8 cellular contexts compared by ENCODE assay signal in the genomic region with DNA sequence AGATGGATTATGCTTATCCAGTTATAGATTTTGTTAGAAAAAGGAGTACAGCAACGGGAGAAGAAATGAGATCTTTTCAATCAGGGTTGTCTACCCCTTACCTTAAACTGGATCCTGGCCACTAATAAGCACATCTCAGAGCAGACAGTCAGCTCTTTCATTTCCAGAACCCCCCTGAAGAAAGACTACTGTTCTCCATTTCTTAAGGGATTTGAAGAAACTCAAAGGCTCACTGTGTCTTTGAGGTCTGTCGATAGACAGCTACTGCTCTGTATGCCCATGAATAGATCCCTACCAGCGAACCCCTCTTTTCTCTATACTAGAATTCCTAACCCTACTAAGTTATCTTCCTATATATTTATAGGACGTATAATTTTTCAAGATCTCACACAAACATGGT.
DNase-seq lines count a peak whose midpoint lies in the region; ATAC-seq and TF ChIP-seq lines count a peak whose summit lies in the region.

No MANE protein-coding gene starts in this region.

- H3K36me3 ChIP-seq in HUES6 (ENCODE audit: control insufficient read depth, insufficient read depth, low read length) (peaks cover 16% of the 10 kb centered on the region), muscle layer of colon (ENCODE audit: insufficient read depth, low read length) (no peaks in the 10 kb centered on the region)

- ATAC-seq in GM21360 (IDR thresholded peaks at IDR 0.05; ENCODE audit: unreplicated experiment), result no peak

- no peaks in the 10 kb centered on the region for H3K27me3 ChIP-seq in HUES6 (ENCODE audit: control insufficient read depth, insufficient read depth, low read length)
- no peaks in the 10 kb centered on the region for H3K27me3 ChIP-seq in muscle layer of colon (ENCODE audit: control insufficient read depth in 1 of 2, insufficient read depth in 2 of 2, low read length in 2 of 2)

- H3K9me3 ChIP-seq in HUES6 (ENCODE audit: control insufficient read depth, insufficient read depth, low read depth, low read length) (peaks cover 12% of the 10 kb centered on the region), muscle layer of colon (ENCODE audit: low read length) (no peaks in the 10 kb centered on the region)

- H3K4me3 ChIP-seq in AG09309 (ENCODE audit: control insufficient read depth, low read depth, low read length), result peak overlapping the region; percentile 93
- peak overlapping the region; percentile 80 for H3K4me3 ChIP-seq in HUES6 (ENCODE audit: low read depth, low read length)
- peak overlapping the region; percentile 30 to 79 for H3K4me3 ChIP-seq in muscle layer of colon (ENCODE audit: low read depth in 1 of 2, low read length in 2 of 2)

- TF ChIP-seq CTCF in AG09309 (IDR thresholded peaks at IDR 0.05; ENCODE audit: control insufficient read depth, insufficient read depth, low read depth, low read length, missing control alignments), result no peak

- H3K9ac ChIP-seq in HUES6 (ENCODE audit: low read length) (peak overlapping the region; percentile 74), muscle layer of colon (ENCODE audit: low read length) (peak overlapping the region; percentile 81)

- DNase-seq in AG09309 (ENCODE audit: low read depth) (no peak), cerebellar cortex (ENCODE audit: low spot score) (peak; percentile 39), NOMO-1 (lab: John Stamatoyannopoulos, UW; ENCODE audit: unreplicated experiment in 2 of 2) (no peak), HCEC 1CT (no peak), SIG-M5 (lab: John Stamatoyannopoulos, UW) (no peak)

- H3K27ac ChIP-seq in HUES6 (ENCODE audit: low read depth, low read length), result no peak overlapping the region; the same call in 1 of the 2 replicates
- H3K27ac ChIP-seq in muscle layer of colon (ENCODE audit: low read depth, low read length), result peak overlapping the region; percentile 90

- H3K4me1 ChIP-seq in HUES6 (ENCODE audit: control insufficient read depth, insufficient read depth, low read length) (no peaks in the 10 kb centered on the region), muscle layer of colon (ENCODE audit: insufficient read depth, low read length) (peaks cover 16% of the 10 kb centered on the region)
